1 cellular context compared by ENCODE assay signal in genomic region chr4:174282836-174283506, GRCh38.
TF ChIP-seq lines count a peak whose summit lies in the region.

No MANE protein-coding gene starts in this region.

TF ChIP-seq in GM12878, 131 proteins besides CTCF, POLR2A, EP300 and RAD21 (continued from another document):
- TF ChIP-seq RUNX3 (IDR thresholded peaks at IDR 0.05; ENCODE audit: low read length) (no peak), SPI1 (IDR thresholded peaks at IDR 0.05; ENCODE audit: borderline replicate concordance, insufficient read depth, low read depth, low read length) (peak; percentile 57; the same call in 1 of the 2 replicates), RFX5 (IDR thresholded peaks at IDR 0.05; ENCODE audit: low read depth, low read length) (peak; percentile 82), MYC (IDR thresholded peaks at IDR 0.05; ENCODE audit: insufficient read depth, insufficient read length, insufficient replicate concordance, low read length, severe bottlenecking) (no peak), ZBED1 (IDR thresholded peaks at IDR 0.05; ENCODE audit: borderline replicate concordance) (no peak), PAX5 (IDR thresholded peaks at IDR 0.05; ENCODE audit: borderline replicate concordance, low read depth, low read length) (peak; percentile 11; the same call in 1 of the 2 replicates), SUPT20H (IDR thresholded peaks at IDR 0.05; ENCODE audit: borderline replicate concordance, control insufficient read depth, low read depth, low read length) (no peak)
- TF ChIP-seq, protein P1, sequence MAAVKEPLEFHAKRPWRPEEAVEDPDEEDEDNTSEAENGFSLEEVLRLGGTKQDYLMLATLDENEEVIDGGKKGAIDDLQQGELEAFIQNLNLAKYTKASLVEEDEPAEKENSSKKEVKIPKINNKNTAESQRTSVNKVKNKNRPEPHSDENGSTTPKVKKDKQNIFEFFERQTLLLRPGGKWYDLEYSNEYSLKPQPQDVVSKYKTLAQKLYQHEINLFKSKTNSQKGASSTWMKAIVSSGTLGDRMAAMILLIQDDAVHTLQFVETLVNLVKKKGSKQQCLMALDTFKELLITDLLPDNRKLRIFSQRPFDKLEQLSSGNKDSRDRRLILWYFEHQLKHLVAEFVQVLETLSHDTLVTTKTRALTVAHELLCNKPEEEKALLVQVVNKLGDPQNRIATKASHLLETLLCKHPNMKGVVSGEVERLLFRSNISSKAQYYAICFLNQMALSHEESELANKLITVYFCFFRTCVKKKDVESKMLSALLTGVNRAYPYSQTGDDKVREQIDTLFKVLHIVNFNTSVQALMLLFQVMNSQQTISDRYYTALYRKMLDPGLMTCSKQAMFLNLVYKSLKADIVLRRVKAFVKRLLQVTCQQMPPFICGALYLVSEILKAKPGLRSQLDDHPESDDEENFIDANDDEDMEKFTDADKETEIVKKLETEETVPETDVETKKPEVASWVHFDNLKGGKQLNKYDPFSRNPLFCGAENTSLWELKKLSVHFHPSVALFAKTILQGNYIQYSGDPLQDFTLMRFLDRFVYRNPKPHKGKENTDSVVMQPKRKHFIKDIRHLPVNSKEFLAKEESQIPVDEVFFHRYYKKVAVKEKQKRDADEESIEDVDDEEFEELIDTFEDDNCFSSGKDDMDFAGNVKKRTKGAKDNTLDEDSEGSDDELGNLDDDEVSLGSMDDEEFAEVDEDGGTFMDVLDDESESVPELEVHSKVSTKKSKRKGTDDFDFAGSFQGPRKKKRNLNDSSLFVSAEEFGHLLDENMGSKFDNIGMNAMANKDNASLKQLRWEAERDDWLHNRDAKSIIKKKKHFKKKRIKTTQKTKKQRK (IDR thresholded peaks at IDR 0.05; ENCODE audit: low read depth, low read length): peak; percentile 76; the same call in 1 of the 2 replicates
- TF ChIP-seq, protein P2, sequence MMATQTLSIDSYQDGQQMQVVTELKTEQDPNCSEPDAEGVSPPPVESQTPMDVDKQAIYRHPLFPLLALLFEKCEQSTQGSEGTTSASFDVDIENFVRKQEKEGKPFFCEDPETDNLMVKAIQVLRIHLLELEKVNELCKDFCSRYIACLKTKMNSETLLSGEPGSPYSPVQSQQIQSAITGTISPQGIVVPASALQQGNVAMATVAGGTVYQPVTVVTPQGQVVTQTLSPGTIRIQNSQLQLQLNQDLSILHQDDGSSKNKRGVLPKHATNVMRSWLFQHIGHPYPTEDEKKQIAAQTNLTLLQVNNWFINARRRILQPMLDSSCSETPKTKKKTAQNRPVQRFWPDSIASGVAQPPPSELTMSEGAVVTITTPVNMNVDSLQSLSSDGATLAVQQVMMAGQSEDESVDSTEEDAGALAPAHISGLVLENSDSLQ (IDR thresholded peaks at IDR 0.05): peak; percentile 99
